Comparison of ENCODE assay signal across 8 cellular contexts in the genomic region with DNA sequence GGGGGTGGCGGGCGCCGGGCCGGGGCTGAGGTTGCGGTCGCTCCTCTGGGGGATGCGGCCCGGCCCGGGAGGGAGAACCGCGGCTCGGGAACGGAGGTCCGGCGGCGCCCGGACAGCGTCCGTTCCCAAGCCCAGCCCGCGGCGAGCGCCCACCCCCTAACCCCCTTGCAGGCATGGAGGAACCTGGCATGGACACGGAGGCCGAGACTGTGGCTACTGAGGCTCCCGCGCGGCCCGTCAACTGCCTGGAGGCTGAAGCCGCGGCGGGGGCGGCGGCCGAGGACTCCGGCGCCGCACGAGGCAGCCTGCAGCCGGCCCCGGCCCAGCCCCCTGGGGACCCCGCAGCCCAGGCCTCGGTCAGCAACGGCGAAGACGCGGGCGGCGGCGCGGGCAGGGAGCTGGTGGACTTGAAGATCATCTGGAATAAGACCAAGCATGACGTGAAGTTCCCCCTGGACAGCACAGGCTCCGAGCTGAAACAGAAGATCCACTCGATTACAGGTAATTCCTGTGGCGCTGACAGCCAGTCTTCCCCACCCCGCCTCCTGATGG. TPM values are rescaled to one million over a fixed set of nuclear protein-coding genes. Genes with fewer than 3 reads are reported as not detected.
DNase-seq lines count a peak whose midpoint lies in the region; ATAC-seq and TF ChIP-seq lines count a peak whose summit lies in the region.

No MANE protein-coding gene starts in this region.

- H3K9me3 ChIP-seq in HUES48 (ENCODE audit: control insufficient read depth, insufficient read depth, low read length) (no peaks in the 10 kb centered on the region), gastroesophageal sphincter (no peaks in the 10 kb centered on the region), ovary (no peaks in the 10 kb centered on the region)

- ATAC-seq in activated T-cell treated with anti-CD3 and anti-CD28 coated beads, Interleukin-2, amount 50 U/mL, for 72 hours (replicated peaks in 1 of 2): peak in 1 of 2 donors; percentile 13
- peak; percentile 6 for ATAC-seq in gastroesophageal sphincter

- peaks cover 46% of the 10 kb centered on the region for H3K36me3 ChIP-seq in HUES48 (ENCODE audit: control insufficient read depth, insufficient read depth, low read length)
- peaks cover 0 to 41% of the 10 kb centered on the region in 2 donors for H3K36me3 ChIP-seq in gastroesophageal sphincter
- no peaks in the 10 kb centered on the region for H3K36me3 ChIP-seq in ovary

- H3K9me3 Mint-ChIP-seq in activated T-cell treated with anti-CD3 and anti-CD28 coated beads, Interleukin-2, amount 50 U/mL, for 72 hours: no peaks in the 10 kb centered on the region

- TF ChIP-seq POLR2A in gastroesophageal sphincter (IDR thresholded peaks at IDR 0.05): peak in 1 of 2 donors; percentile 11
- TF ChIP-seq POLR2A in ovary (IDR thresholded peaks at IDR 0.05): no peak

- intact Hi-C loops in ovary (cut with DNase I): loop anchor here in 2 of 4 donors (5.0 to 10.0 kb wide), 3 partner anchors 46 to 93 kb away; a partner anchor contains a TSS

- peak; percentile 22 for DNase-seq in NCI-H82 (lab: John Stamatoyannopoulos, UW)
- DNase-seq in NCI-H82 treated with DMSO at 0.1 percent for 48 hours (lab: John Stamatoyannopoulos, UW; ENCODE audit: unreplicated experiment): no peak
- no peak for DNase-seq in activated T-cell treated with anti-CD3 and anti-CD28 coated beads, Interleukin-2, amount 50 U/mL, for 72 hours
- no peak for DNase-seq in ovary
- no peak for DNase-seq in NCI-H2227 treated with DMSO at 0.1 percent for 48 hours (lab: John Stamatoyannopoulos, UW)
- DNase-seq in activated effector memory CD4-positive, alpha-beta T cell treated with Interleukin-2 at 50 U/mL for 16 hours: no peak

- H3K4me1 ChIP-seq in HUES48 (ENCODE audit: control insufficient read depth, insufficient read depth, low read length): no peaks in the 10 kb centered on the region
- H3K4me1 ChIP-seq in gastroesophageal sphincter: peaks cover 6 to 45% (median 16%) of the 10 kb centered on the region in 3 donors
- no peaks in the 10 kb centered on the region for H3K4me1 ChIP-seq in ovary (ENCODE audit: insufficient read depth)

- peak overlapping the region; percentile 91 for H3K27ac Mint-ChIP-seq in activated T-cell treated with anti-CD3 and anti-CD28 coated beads, Interleukin-2, amount 50 U/mL, for 72 hours

- H3K27ac ChIP-seq in HUES48 (ENCODE audit: low read depth, low read length): peak overlapping the region; percentile 96
- H3K27ac ChIP-seq in gastroesophageal sphincter: peak overlapping the region; percentile 81 to 96 (median 92)
- peak overlapping the region; percentile 85 to 88 for H3K27ac ChIP-seq in ovary

- peaks cover 63% of the 10 kb centered on the region for H3K4me1 Mint-ChIP-seq in activated T-cell treated with anti-CD3 and anti-CD28 coated beads, Interleukin-2, amount 50 U/mL, for 72 hours (ENCODE audit: low read depth)

- TF ChIP-seq EP300 in gastroesophageal sphincter (IDR thresholded peaks at IDR 0.05): no peak
- no peak for TF ChIP-seq EP300 in ovary (IDR thresholded peaks at IDR 0.05)

- TF ChIP-seq CTCF in gastroesophageal sphincter (IDR thresholded peaks at IDR 0.05) (no peak), ovary (IDR thresholded peaks at IDR 0.05) (no peak)

- no peaks in the 10 kb centered on the region for H3K27me3 Mint-ChIP-seq in activated T-cell treated with anti-CD3 and anti-CD28 coated beads, Interleukin-2, amount 50 U/mL, for 72 hours (ENCODE audit: low read depth)

- no peaks in the 10 kb centered on the region for H3K27me3 ChIP-seq in HUES48 (ENCODE audit: control insufficient read depth, insufficient read depth, low read length)
- H3K27me3 ChIP-seq in gastroesophageal sphincter: no peaks in the 10 kb centered on the region
- H3K27me3 ChIP-seq in ovary: no peaks in the 10 kb centered on the region

- H3K9ac ChIP-seq in HUES48 (ENCODE audit: low read depth, low read length): peak overlapping the region; percentile 86

- H3K4me3 Mint-ChIP-seq in activated T-cell treated with anti-CD3 and anti-CD28 coated beads, Interleukin-2, amount 50 U/mL, for 72 hours: peak overlapping the region; percentile 97

- peaks cover 0 to 14% of the 10 kb centered on the region in 2 donors for H3K36me3 Mint-ChIP-seq in activated T-cell treated with anti-CD3 and anti-CD28 coated beads, Interleukin-2, amount 50 U/mL, for 72 hours (ENCODE audit: insufficient read depth in 2 of 2)

- peak overlapping the region; percentile 80 for H3K4me3 ChIP-seq in HUES48 (ENCODE audit: low read depth, low read length)
- peak overlapping the region; percentile 91 to 99 for H3K4me3 ChIP-seq in gastroesophageal sphincter
- peak overlapping the region; percentile 95 for H3K4me3 ChIP-seq in ovary

- WGBS in gastroesophageal sphincter (ENCODE audit: low coverage in 1 of 2), 2 donors: 0% methylated on average over 5 of the region's 56 CpGs; no CpG with 5 or more reads in 1 of the 2 donors
- 0 to 1% (median 1%) methylated on average over 20 to 56 of the region's 56 CpGs for WGBS in ovary, 3 donors

RNA-seq across cellular contexts. Expression of a gene that starts 0.3 kb away (rescaled TPM):
- 10 to 100 TPM; 58.8 to 63.4 TPM for total RNA-seq in activated T-cell treated with anti-CD3 and anti-CD28 coated beads, Interleukin-2, amount 50 U/mL, for 72 hours
- total RNA-seq in gastroesophageal sphincter (10 to 100 TPM; 54.5 to 81.3 (median 66.2) TPM), ovary (10 to 100 TPM; 45.2 to 67.4 (median 54.0) TPM)
- polyA plus RNA-seq in ovary: 10 to 100 TPM; 13.8 to 55.1 TPM

RNA-seq across cellular contexts. Expression of a gene that starts 0.7 kb away (rescaled TPM):
- 10 to 100 TPM; 12.5 to 13.4 TPM for total RNA-seq in activated T-cell treated with anti-CD3 and anti-CD28 coated beads, Interleukin-2, amount 50 U/mL, for 72 hours
- 10 to 100 TPM in 3 of 4 donors, 1 to 10 TPM in 1; 9.5 to 28.5 (median 18.8) TPM for total RNA-seq in gastroesophageal sphincter
- 10 to 100 TPM; 11.1 to 29.0 (median 18.5) TPM for total RNA-seq in ovary
- polyA plus RNA-seq in ovary: 10 to 100 TPM in 1 of 2 donors, 1 to 10 TPM in 1; 9.5 to 26.7 TPM

RNA-seq across cellular contexts. Expression of a gene that starts 38.3 kb away (rescaled TPM):
- total RNA-seq in activated T-cell treated with anti-CD3 and anti-CD28 coated beads, Interleukin-2, amount 50 U/mL, for 72 hours: 10 to 100 TPM; 73.5 to 80.3 TPM
- total RNA-seq in gastroesophageal sphincter (100 to 1,000 TPM in 2 of 4 donors, 10 to 100 TPM in 2; 75.2 to 106 (median 92.4) TPM), ovary (10 to 100 TPM; 42.4 to 79.5 (median 53.6) TPM)
- polyA plus RNA-seq in ovary: 10 to 100 TPM; 66.9 to 83.0 TPM

RNA-seq across cellular contexts. Expression of a gene that starts 47.6 kb away (rescaled TPM):
- 10 to 100 TPM; 85.5 to 86.6 TPM for total RNA-seq in activated T-cell treated with anti-CD3 and anti-CD28 coated beads, Interleukin-2, amount 50 U/mL, for 72 hours
- total RNA-seq in gastroesophageal sphincter (10 to 100 TPM; 36.5 to 50.5 (median 41.5) TPM), ovary (100 to 1,000 TPM in 1 of 7 donors, 10 to 100 TPM in 6; 27.1 to 111 (median 83.3) TPM)
- polyA plus RNA-seq in ovary: 100 to 1,000 TPM in 1 of 2 donors, 10 to 100 TPM in 1; 36.3 to 141 TPM
